8 cellular contexts compared by ENCODE assay signal in the genomic region with DNA sequence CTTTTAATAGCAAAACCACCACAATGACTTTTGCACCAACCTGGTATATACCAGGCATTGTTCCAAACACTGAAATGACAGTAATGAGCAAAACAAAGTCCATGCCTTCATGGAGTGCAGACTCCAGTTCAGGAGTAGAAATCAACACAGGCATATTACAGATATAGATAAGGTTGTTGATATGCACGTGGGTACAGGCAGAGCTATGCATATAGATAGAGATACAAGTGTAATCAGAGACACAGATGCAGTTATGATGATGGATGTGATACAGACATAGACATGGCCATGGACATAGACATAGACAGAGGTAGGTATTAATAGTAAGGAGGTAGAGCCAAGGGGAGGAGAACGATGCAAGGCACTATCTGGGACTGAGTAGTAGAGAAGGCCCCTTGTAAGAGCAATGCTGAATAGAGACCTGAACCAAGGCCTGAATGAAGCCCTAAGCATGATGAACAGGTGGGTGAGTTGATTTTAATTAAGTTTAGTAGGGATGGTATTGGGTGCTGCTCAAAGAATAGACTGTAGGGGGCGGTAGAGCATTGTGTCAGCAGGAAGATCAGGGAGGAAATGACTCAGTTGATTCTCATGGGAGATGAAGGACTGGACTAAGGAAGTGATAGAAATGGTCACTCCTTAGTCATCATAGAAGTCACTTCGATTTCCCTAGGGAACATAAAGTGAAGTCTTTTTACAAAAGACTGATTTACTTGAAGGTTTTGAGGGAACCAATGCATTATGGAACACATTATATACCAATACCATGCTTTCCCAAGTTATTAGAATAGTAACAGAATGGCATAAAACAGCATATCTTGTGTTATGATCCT. TPM values are rescaled to one million over a fixed set of nuclear protein-coding genes. Genes with fewer than 3 reads are reported as not detected.
DNase-seq lines count a peak whose midpoint lies in the region; ATAC-seq and TF ChIP-seq lines count a peak whose summit lies in the region.

No MANE protein-coding gene starts in this region.

- H3K4me3 ChIP-seq in CD8-positive, alpha-beta memory T cell (ENCODE audit: low read length) = no peak overlapping the region
- H3K4me3 ChIP-seq in OCI-LY1 (ENCODE audit: low read depth, low read length, poor library complexity, severe bottlenecking) = no peak overlapping the region

- no peaks in the 10 kb centered on the region for H4K20me1 ChIP-seq in OCI-LY1 (ENCODE audit: insufficient read depth, low read length)

- POLR2A ChIA-PET in CD8-positive, alpha-beta memory T cell (lab: Charles Lee) = no interaction called here

- peaks cover 5 to 10% (median 6%) of the 10 kb centered on the region in 3 donors for H3K4me1 Mint-ChIP-seq in CD8-positive, alpha-beta memory T cell
- peaks cover 19% of the 10 kb centered on the region for H3K4me1 Mint-ChIP-seq in glutamatergic neuron (ENCODE audit: low read depth, unreplicated experiment)

- no peaks in the 10 kb centered on the region for H3K9me2 ChIP-seq in OCI-LY1 (ENCODE audit: low read depth, low read length)

- no peaks in the 10 kb centered on the region for H3F3A ChIP-seq in OCI-LY1 (ENCODE audit: insufficient read depth, low read length)

- no peak overlapping the region for H3K27ac ChIP-seq in CD8-positive, alpha-beta memory T cell (ENCODE audit: low read depth, low read length)
- no peak overlapping the region for H3K27ac ChIP-seq in OCI-LY1 (ENCODE audit: low read depth, low read length, poor library complexity, severe bottlenecking)

- H3K36me3 ChIP-seq in CD8-positive, alpha-beta memory T cell (ENCODE audit: insufficient read depth, low read length) = no peaks in the 10 kb centered on the region
- no peaks in the 10 kb centered on the region for H3K36me3 ChIP-seq in OCI-LY1 (ENCODE audit: insufficient read depth, low read length)

- H3K4me3 Mint-ChIP-seq in CD8-positive, alpha-beta memory T cell = no peak overlapping the region
- no peak overlapping the region for H3K4me3 Mint-ChIP-seq in glutamatergic neuron (ENCODE audit: unreplicated experiment)

- H3K36me3 Mint-ChIP-seq in CD8-positive, alpha-beta memory T cell = peaks cover 0 to 15% (median 1%) of the 10 kb centered on the region in 3 donors
- peaks cover 14% of the 10 kb centered on the region for H3K36me3 Mint-ChIP-seq in glutamatergic neuron (ENCODE audit: unreplicated experiment)

- peak; percentile 80 for TF ChIP-seq CTCF in OCI-LY1 (IDR thresholded peaks at IDR 0.05; ENCODE audit: low read length)
- TF ChIP-seq CTCF in glutamatergic neuron (IDR thresholded peaks at IDR 0.05; ENCODE audit: partially characterized antibody, unreplicated experiment) = peak; percentile 74

- no peak overlapping the region for H3K27ac Mint-ChIP-seq in CD8-positive, alpha-beta memory T cell
- no peak overlapping the region for H3K27ac Mint-ChIP-seq in glutamatergic neuron (ENCODE audit: unreplicated experiment)

- CTCF ChIA-PET in CD8-positive, alpha-beta memory T cell (lab: Charles Lee) = interaction anchor here (1.9 kb wide), 1 partner anchor 39 kb away, joined by 7 read pairs; a partner anchor contains a TSS

- H3K27me3 ChIP-seq in CD8-positive, alpha-beta memory T cell (ENCODE audit: insufficient read depth, low read length, poor library complexity, severe bottlenecking) = no peaks in the 10 kb centered on the region
- H3K27me3 ChIP-seq in OCI-LY1 (ENCODE audit: insufficient read depth, low read length) = no peaks in the 10 kb centered on the region

- no peak overlapping the region for H3K9ac ChIP-seq in OCI-LY1 (ENCODE audit: low read length)

- no peaks in the 10 kb centered on the region for H3K9me3 ChIP-seq in CD8-positive, alpha-beta memory T cell (ENCODE audit: low read length)
- peaks cover under 1% of the 10 kb centered on the region; the same call in 1 of the 2 replicates for H3K9me3 ChIP-seq in OCI-LY1 (ENCODE audit: low read length)

- ATAC-seq in GM19035 (IDR thresholded peaks at IDR 0.05; ENCODE audit: unreplicated experiment) (peak; percentile 93), HG03135 (IDR thresholded peaks at IDR 0.05; ENCODE audit: unreplicated experiment) (peak; percentile 96)

- peaks cover 0 to 5% of the 10 kb centered on the region in 2 donors for H3K27me3 Mint-ChIP-seq in CD8-positive, alpha-beta memory T cell
- no peaks in the 10 kb centered on the region for H3K27me3 Mint-ChIP-seq in glutamatergic neuron (ENCODE audit: unreplicated experiment)

- H3K4me1 ChIP-seq in CD8-positive, alpha-beta memory T cell (ENCODE audit: insufficient read depth, low read length) = no peaks in the 10 kb centered on the region
- H3K4me1 ChIP-seq in OCI-LY1 (ENCODE audit: insufficient read depth, low read length, severe bottlenecking) = no peaks in the 10 kb centered on the region

- no peaks in the 10 kb centered on the region for H3K79me2 ChIP-seq in OCI-LY1 (ENCODE audit: insufficient read depth, low read length)

- peaks cover 7 to 15% (median 15%) of the 10 kb centered on the region in 5 donors for H3K9me3 Mint-ChIP-seq in CD8-positive, alpha-beta memory T cell
- peaks cover 6% of the 10 kb centered on the region for H3K9me3 Mint-ChIP-seq in glutamatergic neuron (ENCODE audit: unreplicated experiment)

- H2AFZ ChIP-seq in OCI-LY1 (ENCODE audit: low read length) = no peak overlapping the region

- H3K4me2 ChIP-seq in OCI-LY1 (ENCODE audit: low read length) = no peak overlapping the region

- peak; percentile 22 to 56 (median 28) for DNase-seq in CD8-positive, alpha-beta memory T cell
- DNase-seq in activated T-cell treated with anti-CD3 and anti-CD28 coated beads, Interleukin-2, amount 50 U/mL, for 48 hours = peak; percentile 71 to 73
- DNase-seq in glutamatergic neuron = no peak
- peak; percentile 30 to 53 for DNase-seq in stimulated activated CD4-positive, alpha-beta T cell treated with anti-CD3 and anti-CD28 coated beads, Interleukin-15, amount 100 ng/mL, for 48 hours (ENCODE audit: low read depth in 2 of 2)
- DNase-seq in GOT3 (lab: John Stamatoyannopoulos, UW) = no peak

RNA-seq across cellular contexts. Expression of a gene that starts 39.4 kb away (rescaled TPM):
- total RNA-seq in CD8-positive, alpha-beta memory T cell = 1 to 10 TPM in 1 of 2 experiments, under 1 TPM in 1; 0.62 to 1.1 TPM
- polyA plus RNA-seq in CD8-positive, alpha-beta memory T cell = 10.9 TPM
- 0.81 TPM for total RNA-seq in glutamatergic neuron (ENCODE audit: unreplicated experiment)

RNA-seq across cellular contexts. Expression of a gene that starts 51.3 kb away (rescaled TPM):
- total RNA-seq in CD8-positive, alpha-beta memory T cell = under 1 TPM; 0.85 to 1.00 TPM
- 7.6 TPM for polyA plus RNA-seq in CD8-positive, alpha-beta memory T cell
- not detected for total RNA-seq in glutamatergic neuron (ENCODE audit: unreplicated experiment)

Comparison
In these comparisons a context has a peak if more than half of its experiments do, and no peak if none do; other contexts are left out.
1. DNase-seq: peak in CD8-positive, alpha-beta memory T cell (5 of 5), activated T-cell treated with anti-CD3 and anti-CD28 coated beads, Interleukin-2, amount 50 U/mL, for 48 hours (2 of 2) and stimulated activated CD4-positive, alpha-beta T cell treated with anti-CD3 and anti-CD28 coated beads, Interleukin-15, amount 100 ng/mL, for 48 hours (2 of 2); none in glutamatergic neuron (single experiment) and GOT3 (single experiment).